ENCODE assay signal across 13 cellular contexts in the genomic region with DNA sequence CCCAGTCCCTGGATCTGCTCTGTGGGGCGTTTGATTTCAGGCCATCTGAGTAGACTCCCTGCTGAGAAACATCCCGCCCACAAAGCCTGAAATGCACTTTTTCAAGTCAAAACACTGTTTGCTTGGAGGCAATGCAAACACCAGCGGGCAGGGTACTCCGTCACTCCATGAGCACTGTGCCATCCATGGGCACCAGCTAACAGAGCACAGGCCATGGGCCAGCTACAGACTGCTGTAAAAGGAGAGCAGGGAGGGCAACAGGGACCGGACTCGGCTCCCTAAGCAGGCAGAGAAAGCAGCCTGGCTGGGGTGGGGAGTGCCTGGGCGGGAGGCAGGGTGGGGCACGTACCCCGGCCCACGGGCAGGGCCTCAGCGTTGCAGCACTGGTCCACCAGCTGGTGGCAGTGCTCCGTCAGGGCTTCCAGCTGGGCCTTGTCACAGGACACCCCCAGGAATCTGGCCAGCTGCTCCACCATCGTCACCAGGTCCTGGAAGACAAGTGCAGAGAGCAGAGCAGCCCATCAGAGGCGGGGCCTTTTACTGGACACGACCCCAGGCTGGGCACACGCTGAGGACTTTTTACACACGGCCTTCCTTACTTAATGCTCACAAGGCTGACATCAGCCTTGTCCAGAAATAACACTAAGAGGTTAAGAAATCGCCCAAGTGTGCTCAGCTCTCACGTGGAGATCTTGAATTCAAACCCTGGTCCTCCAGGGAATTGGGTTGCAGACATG. TPM values are rescaled to one million over a fixed set of nuclear protein-coding genes. Genes with fewer than 3 reads are reported as not detected.
DNase-seq lines count a peak whose midpoint lies in the region; ATAC-seq and TF ChIP-seq lines count a peak whose summit lies in the region.
"Had no signal": no experiment of that assay in that cellular context is flagged by ENCODE, and none has a peak within 500 bp of the region (broad histone marks: within the 10 kb centered on the region; RNA-seq: fewer than 3 reads in every experiment).

No MANE protein-coding gene starts in this region.

- H3K4me3 ChIP-seq in WERI-Rb-1 (ENCODE audit: low read depth, low read length) (no peak overlapping the region), heart left ventricle (no peak overlapping the region), sigmoid colon (no peak overlapping the region)

- peak; percentile 56 for TF ChIP-seq CTCF in WERI-Rb-1 (IDR thresholded peaks at IDR 0.05; ENCODE audit: low read depth, low read length)
- TF ChIP-seq CTCF in heart left ventricle (IDR thresholded peaks at IDR 0.05) = peak in 11 of 12 donors; percentile 11 to 69 (median 44)
- TF ChIP-seq CTCF in sigmoid colon (IDR thresholded peaks at IDR 0.05) = no peak

- no peaks in the 10 kb centered on the region for H3K27me3 ChIP-seq in WERI-Rb-1 (ENCODE audit: insufficient read depth, low read depth, severe bottlenecking)
- peaks cover 0 to 13% (median 0%) of the 10 kb centered on the region in 9 donors for H3K27me3 ChIP-seq in heart left ventricle
- peaks cover 0 to 5% (median 0%) of the 10 kb centered on the region in 3 donors for H3K27me3 ChIP-seq in sigmoid colon

- peak; percentile 54 for DNase-seq in GM03348 (ENCODE audit: low spot score)
- peak; percentile 44 for DNase-seq in WERI-Rb-1
- peak; percentile 79 to 93 (median 87) for DNase-seq in heart left ventricle
- DNase-seq in sigmoid colon = peak; percentile 86
- no peak for DNase-seq in activated T-cell treated with anti-CD3 and anti-CD28 coated beads, Interleukin-2, amount 50 U/mL, for 48 hours
- DNase-seq in activated CD4-positive, CD25-positive, alpha-beta regulatory T cell treated with anti-CD3 and anti-CD28 coated beads, Interleukin-2, amount 50 U/mL, for 72 hours = no peak
- DNase-seq in NCI-H748 (lab: John Stamatoyannopoulos, UW; ENCODE audit: unreplicated experiment) = no peak
- DNase-seq in NCI-H345 (lab: John Stamatoyannopoulos, UW) = no peak
- DNase-seq: activated CD8-positive, alpha-beta T cell treated with anti-CD3 and anti-CD28 coated beads, Interleukin-2, amount 10 ng/mL, durations not matched to agents 7 days and 5 days; central memory CD4-positive, alpha-beta T cell; DMS79 treated with DMSO at 0.1 percent for 48 hours; RPMI8226 had no signal

- WGBS in heart left ventricle, 4 donors = 35 to 46% (median 40%) methylated on average over 14 to 19 of the region's 19 CpGs
- 47 to 69% methylated on average over 19 of the region's 19 CpGs for WGBS in sigmoid colon, 2 donors

- no peak for TF ChIP-seq POLR2A in heart left ventricle (IDR thresholded peaks at IDR 0.05)
- no peak for TF ChIP-seq POLR2A in sigmoid colon (IDR thresholded peaks at IDR 0.05)

- TF ChIP-seq EP300 in sigmoid colon (IDR thresholded peaks at IDR 0.05) = no peak

- peak; percentile 52 to 82 (median 78) for ATAC-seq in heart left ventricle
- ATAC-seq: activated CD8-positive, alpha-beta T cell treated with anti-CD3 and anti-CD28 coated beads, Interleukin-2, amount 10 ng/mL, durations not matched to agents 7 days and 5 days had no signal

- no peaks in the 10 kb centered on the region for H3K9me3 ChIP-seq in WERI-Rb-1 (ENCODE audit: severe bottlenecking)
- no peaks in the 10 kb centered on the region for H3K9me3 ChIP-seq in heart left ventricle
- H3K9me3 ChIP-seq in sigmoid colon = no peaks in the 10 kb centered on the region

- intact Hi-C loops in heart left ventricle (cut with DNase I) = loop anchor here in 6 of 10 donors (5.0 to 10.0 kb wide), 5 partner anchors 58 to 594 kb away; no protein-coding TSS in a partner anchor
- intact Hi-C loops in sigmoid colon (cut with DNase I) = no loop called here

- H3K4me1 ChIP-seq in heart left ventricle (peaks cover 0 to 34% (median 18%) of the 10 kb centered on the region in 12 donors), sigmoid colon (peaks cover 0 to 30% (median 22%) of the 10 kb centered on the region in 4 donors)

- H3K36me3 ChIP-seq in WERI-Rb-1 = peaks cover 84% of the 10 kb centered on the region
- no peaks in the 10 kb centered on the region for H3K36me3 ChIP-seq in heart left ventricle
- no peaks in the 10 kb centered on the region for H3K36me3 ChIP-seq in sigmoid colon

- H3K27ac ChIP-seq in WERI-Rb-1 (no peak overlapping the region), heart left ventricle (peak overlapping the region; percentile 44 to 91 (median 80)), sigmoid colon (peak overlapping the region in 2 of 4 donors; percentile 16 to 73)

RNA-seq across cellular contexts. Expression of gene EFCAB6, which starts 16.8 kb away (rescaled TPM):
- 1 to 10 TPM in 8 of 9 donors, under 1 TPM in 1; 0.89 to 2.3 (median 1.6) TPM for total RNA-seq in heart left ventricle
- under 1 TPM; 0.53 to 0.65 TPM for polyA plus RNA-seq in heart left ventricle
- total RNA-seq in sigmoid colon = 1 to 10 TPM; 1.8 to 5.7 (median 3.5) TPM
- polyA plus RNA-seq in sigmoid colon = under 1 TPM; 0.45 to 0.60 (median 0.46) TPM

RNA-seq across cellular contexts. Expression of gene SULT4A1, which starts 33.4 kb away (rescaled TPM):
- under 1 TPM in 3 of 9 donors, not detected in 6; 0.07 to 0.92 (median 0.21) TPM for total RNA-seq in heart left ventricle
- under 1 TPM; 0.19 to 0.24 TPM for polyA plus RNA-seq in heart left ventricle
- total RNA-seq in sigmoid colon = 1 to 10 TPM; 1.3 to 3.9 (median 2.4) TPM
- polyA plus RNA-seq in sigmoid colon = 1 to 10 TPM in 1 of 3 donors, not detected in 2; 2.2 TPM
- total RNA-seq: activated CD8-positive, alpha-beta T cell treated with anti-CD3 and anti-CD28 coated beads, Interleukin-2, amount 10 ng/mL, durations not matched to agents 7 days and 5 days; M059J had no signal

Comparison
In these comparisons a context has a peak if more than half of its experiments do, and no peak if none do; other contexts are left out.
1. DNase-seq: peak in GM03348 (single experiment), WERI-Rb-1 (single experiment), heart left ventricle (5 of 5) and sigmoid colon (single experiment); none in activated T-cell treated with anti-CD3 and anti-CD28 coated beads, Interleukin-2, amount 50 U/mL, for 48 hours (0 of 2), activated CD4-positive, CD25-positive, alpha-beta regulatory T cell treated with anti-CD3 and anti-CD28 coated beads, Interleukin-2, amount 50 U/mL, for 72 hours (single experiment), NCI-H748 (single experiment) and NCI-H345 (single experiment).
2. CTCF ChIP-seq: peak in WERI-Rb-1 (single experiment) and heart left ventricle (11 of 12); none in sigmoid colon (0 of 4).